Comparison of ENCODE assay signal across 26 cellular contexts in the genomic region with DNA sequence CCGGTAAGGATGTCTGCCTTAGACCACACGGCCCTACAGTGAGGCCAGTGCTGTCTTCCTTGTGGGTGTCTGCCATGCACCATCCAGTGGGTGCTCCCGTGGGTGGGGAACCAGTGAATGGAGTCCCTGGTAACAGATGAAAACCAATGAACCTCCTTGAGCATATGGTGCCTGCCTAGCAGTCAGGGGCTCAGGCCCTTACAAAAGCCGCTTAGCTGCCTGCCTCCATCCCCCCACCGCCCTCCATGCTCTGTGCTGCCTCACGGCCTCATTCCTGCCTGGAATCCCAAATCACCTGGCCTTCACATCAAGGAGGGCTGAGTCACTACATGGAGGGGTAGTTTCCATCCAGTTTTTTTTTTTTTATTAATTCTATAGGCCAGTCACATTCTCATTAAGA.
"Had no signal": no experiment of that assay in that cellular context is flagged by ENCODE, and none has a peak within 500 bp of the region (broad histone marks: within the 10 kb centered on the region; RNA-seq: fewer than 3 reads in every experiment).

No MANE protein-coding gene starts in this region.

- H3K4me2 ChIP-seq: smooth muscle cell had no signal

- H3K36me3 ChIP-seq: esophagus squamous epithelium, lower lobe of right lung, ovary, right lobe of liver, stomach, thyroid gland, uterus had no signal

- H3K4me1 ChIP-seq: right lobe of liver, thyroid gland, uterus had no signal

- H3K4me3 ChIP-seq: coronary artery, esophagus squamous epithelium, lower lobe of right lung, ovary, psoas muscle, right lobe of liver, smooth muscle cell, stomach, thyroid gland, uterus had no signal

- H3K9me3 ChIP-seq: esophagus squamous epithelium, lower lobe of right lung, ovary, right lobe of liver, thyroid gland, uterus had no signal

- H3K27me3 ChIP-seq: esophagus squamous epithelium, ovary, right lobe of liver, stomach, thyroid gland, uterus had no signal

- H3K27ac ChIP-seq: coronary artery, lower lobe of right lung, ovary, psoas muscle, right lobe of liver, thyroid gland had no signal

- ATAC-seq: lower lobe of right lung, psoas muscle, right lobe of liver had no signal

- FAIRE-seq: endothelial cell of umbilical vein, frontal cortex, keratinocyte had no signal

- DNase-seq: dermis blood vessel endothelial cell; effector memory CD4-positive, alpha-beta T cell; esophagus squamous epithelium; head of caudate nucleus; left ventricle myocardium superior; lower lobe of right lung; natural killer cell; occipital lobe; ovary; posterior cingulate gyrus; psoas muscle; retina; right lobe of liver; stimulated activated CD4-positive, alpha-beta T cell treated with anti-CD3 and anti-CD28 coated beads, Interleukin-12 subunit alpha, Interleukin-12 subunit beta, amount 100 ng/mL, for 4 hours; stimulated activated CD4-positive, alpha-beta T cell treated with anti-CD3 and anti-CD28 coated beads, Interleukin-1b, Interleukin-23, amount 100 ng/mL, for 48 hours; stimulated activated CD4-positive, alpha-beta T cell treated with anti-CD3 and anti-CD28 coated beads, Interleukin-4, amount 100 ng/mL, for 1 hour; stimulated activated CD8-positive, alpha-beta memory T cell treated with anti-CD3 and anti-CD28 coated beads, Interleukin-4, amount 100 ng/mL, for 48 hours; stimulated activated naive CD4-positive, alpha-beta T cell treated with Interleukin-2 at 50 U/mL for 16 hours; stomach; thyroid gland; uterus had no signal
